ENCODE assay signal across 12 cellular contexts in genomic region chr6:139149383-139149782, GRCh38. TPM values are rescaled to one million over a fixed set of nuclear protein-coding genes. Genes with fewer than 3 reads are reported as not detected.
A peak's percentile ranks its signal among the peaks of the same experiment; 100 is the strongest.
DNase-seq lines count a peak whose midpoint lies in the region; TF ChIP-seq lines count a peak whose summit lies in the region.
"Had no signal": no experiment of that assay in that cellular context is flagged by ENCODE, and none has a peak within 500 bp of the region (broad histone marks: within the 10 kb centered on the region; RNA-seq: fewer than 3 reads in every experiment).

No MANE protein-coding gene starts in this region.

- no peaks in the 10 kb centered on the region for H3K27me3 ChIP-seq in CD8-positive, alpha-beta memory T cell (ENCODE audit: insufficient read depth, low read length, poor library complexity, severe bottlenecking)
- H3K27me3 ChIP-seq in esophagus squamous epithelium (no peaks in the 10 kb centered on the region), neutrophil (no peaks in the 10 kb centered on the region), ascending aorta (no peaks in the 10 kb centered on the region)
- H3K27me3 ChIP-seq: uterus had no signal

- H3K36me3 Mint-ChIP-seq in CD8-positive, alpha-beta memory T cell: peaks cover 0 to 7% (median 2%) of the 10 kb centered on the region in 3 donors

- DNase-seq in CD8-positive, alpha-beta memory T cell: no peak
- DNase-seq in OCI-LY7 (ENCODE audit: low spot score): no peak
- DNase-seq in esophagus squamous epithelium (lab: John Stamatoyannopoulos, UW): no peak
- DNase-seq in ascending aorta (ENCODE audit: low spot score in 2 of 2): no peak
- DNase-seq in NCI-H345 (lab: John Stamatoyannopoulos, UW): no peak
- no peak for DNase-seq in NCI-H2107 (lab: John Stamatoyannopoulos, UW)
- DNase-seq: DMS53, NCI-H526, retina, SW 1271 had no signal

- no TSS peak for BruUV-seq in OCI-LY7 (replicated peaks; lab: Mats Ljungman, UMichigan)

- peak overlapping the region in 6 of 8 donors; percentile 33 to 76 (median 52) for H3K27ac Mint-ChIP-seq in CD8-positive, alpha-beta memory T cell

- CTCF ChIA-PET in CD8-positive, alpha-beta memory T cell (lab: Charles Lee): interaction anchor here (0.6 to 2.7 kb wide), 4 partner anchors 11 to 37 kb away, joined by 3 to 9 read pairs (median 6); no protein-coding TSS in a partner anchor
- CTCF ChIA-PET in OCI-LY7 (lab: Charles Lee; ENCODE audit: unreplicated experiment): no interaction called here

- H3K9me2 ChIP-seq in OCI-LY7 (ENCODE audit: insufficient read depth, low read length): no peaks in the 10 kb centered on the region

- H3K27ac ChIP-seq in CD8-positive, alpha-beta memory T cell (ENCODE audit: low read depth, low read length): no peak overlapping the region
- H3K27ac ChIP-seq in OCI-LY7 (ENCODE audit: low read depth, low read length, poor library complexity, severe bottlenecking) (no peak overlapping the region), esophagus squamous epithelium (peak overlapping the region; percentile 17 to 66 (median 48)), neutrophil (peak overlapping the region; percentile 26), ascending aorta (no peak overlapping the region)
- H3K27ac ChIP-seq: uterus had no signal

- no peak overlapping the region for H2AFZ ChIP-seq in OCI-LY7 (ENCODE audit: low read length)

- POLR2A ChIA-PET in CD8-positive, alpha-beta memory T cell (lab: Charles Lee): interaction anchor here (0.7 to 2.2 kb wide), 3 partner anchors 10 to 13 kb away, joined by 3 to 6 read pairs (median 4); no protein-coding TSS in a partner anchor
- POLR2A ChIA-PET in OCI-LY7 (lab: Charles Lee): interaction anchor here (1.1 to 2.4 kb wide), 4 partner anchors 10 to 131 kb away, joined by 3 to 9 read pairs (median 5); no protein-coding TSS in a partner anchor

- H3K9me3 ChIP-seq in CD8-positive, alpha-beta memory T cell (ENCODE audit: low read length): no peaks in the 10 kb centered on the region
- H3K9me3 ChIP-seq in OCI-LY7 (ENCODE audit: low read length) (no peaks in the 10 kb centered on the region), esophagus squamous epithelium (no peaks in the 10 kb centered on the region), neutrophil (no peaks in the 10 kb centered on the region), ascending aorta (no peaks in the 10 kb centered on the region)
- H3K9me3 ChIP-seq: uterus had no signal

- H3K4me3 Mint-ChIP-seq in CD8-positive, alpha-beta memory T cell: peak overlapping the region; percentile 47 to 77 (median 64)

- no peaks in the 10 kb centered on the region for H3K9me3 Mint-ChIP-seq in CD8-positive, alpha-beta memory T cell

- peaks cover 68% of the 10 kb centered on the region for H3K79me2 ChIP-seq in OCI-LY7 (ENCODE audit: insufficient read depth, low read depth, low read length)

- intact Hi-C loops in OCI-LY7 (cut with micrococcal nuclease; ENCODE audit: unreplicated experiment): no loop called here
- intact Hi-C loops in esophagus squamous epithelium (cut with DNase I): no loop called here
- intact Hi-C loops in ascending aorta (cut with DNase I): no loop called here

- peaks cover 92% of the 10 kb centered on the region for H3K4me1 ChIP-seq in CD8-positive, alpha-beta memory T cell (ENCODE audit: insufficient read depth, low read length)
- peaks cover 7% of the 10 kb centered on the region for H3K4me1 ChIP-seq in OCI-LY7 (ENCODE audit: insufficient read depth, low read length, poor library complexity, severe bottlenecking)
- peaks cover 30 to 100% (median 78%) of the 10 kb centered on the region in 3 donors for H3K4me1 ChIP-seq in esophagus squamous epithelium
- H3K4me1 ChIP-seq in neutrophil (ENCODE audit: control insufficient read depth in 1 of 2, insufficient read depth in 1 of 2, low read depth in 1 of 2, low read length in 1 of 2): peaks cover 21 to 56% of the 10 kb centered on the region in 2 experiments
- H3K4me1 ChIP-seq in ascending aorta: peaks cover 3 to 44% of the 10 kb centered on the region in 2 donors

- H4K20me1 ChIP-seq in OCI-LY7 (ENCODE audit: insufficient read depth, low read length): peaks cover 9% of the 10 kb centered on the region

- TF ChIP-seq POLR2A in esophagus squamous epithelium (IDR thresholded peaks at IDR 0.05): no peak

- H3K27me3 Mint-ChIP-seq in CD8-positive, alpha-beta memory T cell: peaks cover 0 to under 1% of the 10 kb centered on the region in 2 donors

- no peak for TF ChIP-seq CTCF in OCI-LY7 (conservative IDR thresholded peaks at IDR 0.05; ENCODE audit: low read length)
- TF ChIP-seq CTCF in esophagus squamous epithelium (IDR thresholded peaks at IDR 0.05): no peak
- no peak for TF ChIP-seq CTCF in neutrophil (IDR thresholded peaks at IDR 0.05)
- no peak for TF ChIP-seq CTCF in ascending aorta (IDR thresholded peaks at IDR 0.05)

- peaks cover 92 to 98% (median 95%) of the 10 kb centered on the region in 3 donors for H3K4me1 Mint-ChIP-seq in CD8-positive, alpha-beta memory T cell

- H3K4me2 ChIP-seq in OCI-LY7 (ENCODE audit: low read length): peak overlapping the region; percentile 7; the same call in 1 of the 2 replicates

- H3K4me3 ChIP-seq in CD8-positive, alpha-beta memory T cell (ENCODE audit: low read length): peak overlapping the region; percentile 26
- no peak overlapping the region for H3K4me3 ChIP-seq in OCI-LY7 (ENCODE audit: low read depth, low read length, poor library complexity, severe bottlenecking)
- H3K4me3 ChIP-seq in esophagus squamous epithelium: no peak overlapping the region
- H3K4me3 ChIP-seq in neutrophil (ENCODE audit: low read depth in 1 of 2, low read length in 1 of 2): no peak overlapping the region
- H3K4me3 ChIP-seq in ascending aorta: no peak overlapping the region
- H3K4me3 ChIP-seq: uterus had no signal

- H3K36me3 ChIP-seq in CD8-positive, alpha-beta memory T cell (ENCODE audit: insufficient read depth, low read length): no peaks in the 10 kb centered on the region
- H3K36me3 ChIP-seq in OCI-LY7 (ENCODE audit: insufficient read depth, low read length) (no peaks in the 10 kb centered on the region; the same call in 1 of the 2 replicates), esophagus squamous epithelium (no peaks in the 10 kb centered on the region), neutrophil (no peaks in the 10 kb centered on the region), ascending aorta (no peaks in the 10 kb centered on the region)
- H3K36me3 ChIP-seq: uterus had no signal

- WGBS in esophagus squamous epithelium, 2 donors: 23 to 28% methylated on average over 4 of the region's 5 CpGs

RNA-seq across cellular contexts. Expression of gene HECA, which starts 14.5 kb away (rescaled TPM):
- 10 to 100 TPM; 63.4 to 64.6 TPM for total RNA-seq in CD8-positive, alpha-beta memory T cell
- polyA plus RNA-seq in CD8-positive, alpha-beta memory T cell: 9.0 TPM
- total RNA-seq in OCI-LY7 (2014; rRNA removed; shearing (Covaris generic)): 15.7 and 21.9 TPM in 2 replicates
- 23.3 and 27.3 TPM in 2 replicates for total RNA-seq in OCI-LY7 (2022)
- 10 to 100 TPM; 29.6 to 44.4 (median 35.8) TPM for total RNA-seq in esophagus squamous epithelium
- total RNA-seq in ascending aorta: 27.0 TPM

Comparison
In these comparisons a context has a peak if more than half of its experiments do, and no peak if none do; other contexts are left out.
1. H3K27ac ChIP-seq: peak in esophagus squamous epithelium (4 of 4) and neutrophil (single experiment); none in CD8-positive, alpha-beta memory T cell (single experiment), OCI-LY7 (single experiment) and ascending aorta (0 of 2).